In genomic region chr2:205947621-205948495, GRCh38 we compare ENCODE assay signal across 9 cellular contexts.
DNase-seq lines count a peak whose midpoint lies in the region; TF ChIP-seq lines count a peak whose summit lies in the region.
"Had no signal": no experiment of that assay in that cellular context is flagged by ENCODE, and none has a peak within 500 bp of the region (broad histone marks: within the 10 kb centered on the region; RNA-seq: fewer than 3 reads in every experiment).

No MANE protein-coding gene starts in this region.

- no peak overlapping the region for H3K27ac Mint-ChIP-seq in T-helper 2 cell treated with Interferon-gamma antibody and Interleukin-4, amounts not matched to agents 5 μg/mL and 100 μg/mL, for 36 hours

- H3K4me3 ChIP-seq in HFF-Myc (replicated peaks; ENCODE audit: low read depth, low read length), result no peak overlapping the region
- H3K4me3 ChIP-seq: BLaER1 had no signal

- peaks cover 2% of the 10 kb centered on the region for H3K27me3 Mint-ChIP-seq in T-helper 2 cell treated with Interferon-gamma antibody and Interleukin-4, amounts not matched to agents 5 μg/mL and 100 μg/mL, for 36 hours (ENCODE audit: low read depth)

- TF ChIP-seq CTCF in HFF-Myc (IDR thresholded peaks at IDR 0.05; ENCODE audit: low read depth, low read length, missing control alignments), result peak; percentile 96

- peak; percentile 42 to 55 for DNase-seq in NCI-H2081 (lab: John Stamatoyannopoulos, UW)
- no peak for DNase-seq in NCI-H2081 treated with DMSO at 0.1 percent for 48 hours (lab: John Stamatoyannopoulos, UW)
- peak; percentile 20 for DNase-seq in HFF-Myc (ENCODE audit: extremely low read depth, low read depth)
- peak; percentile 45 for DNase-seq in NCI-H1105 (lab: John Stamatoyannopoulos, UW)
- peak; percentile 39 for DNase-seq in T-helper 2 cell treated with Interferon-gamma antibody and Interleukin-4, amounts not matched to agents 5 μg/mL and 100 μg/mL, for 36 hours (ENCODE audit: low spot score)
- peak; percentile 85 for DNase-seq in astrocyte of the hippocampus (ENCODE audit: low read depth, low spot score)
- DNase-seq in iPS-NIHi11 (ENCODE audit: low spot score), result peak; percentile 78
- peak; percentile 19 to 43 for DNase-seq in stimulated activated CD4-positive, alpha-beta T cell treated with anti-CD3 and anti-CD28 coated beads, Interleukin-12 subunit alpha, Interleukin-12 subunit beta, amount 100 ng/mL, for 24 hours (ENCODE audit: low read depth in 2 of 2)

- peaks cover 8% of the 10 kb centered on the region for H3K9me3 Mint-ChIP-seq in T-helper 2 cell treated with Interferon-gamma antibody and Interleukin-4, amounts not matched to agents 5 μg/mL and 100 μg/mL, for 36 hours

- no peaks in the 10 kb centered on the region for H3K36me3 Mint-ChIP-seq in T-helper 2 cell treated with Interferon-gamma antibody and Interleukin-4, amounts not matched to agents 5 μg/mL and 100 μg/mL, for 36 hours (ENCODE audit: low read depth)

- peaks cover 8% of the 10 kb centered on the region for H3K4me1 Mint-ChIP-seq in T-helper 2 cell treated with Interferon-gamma antibody and Interleukin-4, amounts not matched to agents 5 μg/mL and 100 μg/mL, for 36 hours (ENCODE audit: low read depth)

- no peak overlapping the region for H3K4me3 Mint-ChIP-seq in T-helper 2 cell treated with Interferon-gamma antibody and Interleukin-4, amounts not matched to agents 5 μg/mL and 100 μg/mL, for 36 hours
